In genomic region chr3:24495334-24495994, GRCh38 we compare ENCODE assay signal across 1 cellular context.
TF ChIP-seq lines count a peak whose summit lies in the region.

No MANE protein-coding gene starts in this region.

TF ChIP-seq in HepG2, 621 proteins besides CTCF, POLR2A, EP300 and RAD21 (continued from another document and continues in another):
- TF ChIP-seq HINFP (CRISPR knock-in tag; IDR thresholded peaks at IDR 0.05; ENCODE audit: low read depth) (no peak), TCF7 (IDR thresholded peaks at IDR 0.05; ENCODE audit: low read depth) (no peak), RBFOX2 (IDR thresholded peaks at IDR 0.05; ENCODE audit: low read depth, low read length) (peak; percentile 85), BRCA1 (CRISPR knock-in tag; IDR thresholded peaks at IDR 0.05) (no peak), GABPB1 (CRISPR knock-in tag; IDR thresholded peaks at IDR 0.05) (no peak; the same call in 1 of the 2 replicates), FOXK2 (IDR thresholded peaks at IDR 0.05) (no peak), ZFX (CRISPR knock-in tag; IDR thresholded peaks at IDR 0.05; ENCODE audit: low read depth) (peak; percentile 78), TCF12 (IDR thresholded peaks at IDR 0.05) (no peak), TCF12 (CRISPR knock-in tag; IDR thresholded peaks at IDR 0.05) (no peak), ZNF598 (CRISPR knock-in tag; IDR thresholded peaks at IDR 0.05; ENCODE audit: borderline replicate concordance) (no peak), ZNF34 (CRISPR knock-in tag; IDR thresholded peaks at IDR 0.05; ENCODE audit: borderline replicate concordance) (no peak), RAD51 (IDR thresholded peaks at IDR 0.05; ENCODE audit: borderline replicate concordance) (no peak), DPF2 (CRISPR knock-in tag; IDR thresholded peaks at IDR 0.05; ENCODE audit: borderline replicate concordance, low read depth) (no peak), SMARCE1 (IDR thresholded peaks at IDR 0.05; ENCODE audit: borderline replicate concordance) (no peak), MXI1 (IDR thresholded peaks at IDR 0.05; ENCODE audit: borderline replicate concordance, low read depth, low read length) (0 out of 3 replicates have a peak, but pooled peaks have one; percentile 10), ATF4 (CRISPR knock-in tag; IDR thresholded peaks at IDR 0.05) (no peak), ZKSCAN1 (IDR thresholded peaks at IDR 0.05; ENCODE audit: low read length) (no peak), LRRFIP1 (CRISPR knock-in tag; conservative IDR thresholded peaks at IDR 0.05) (no peak), ZNF446 (CRISPR knock-in tag; IDR thresholded peaks at IDR 0.05) (no peak), TEF (CRISPR knock-in tag; IDR thresholded peaks at IDR 0.05) (no peak), ATF2 (CRISPR knock-in tag; IDR thresholded peaks at IDR 0.05) (no peak), ZBTB38 (CRISPR knock-in tag; IDR thresholded peaks at IDR 0.05) (no peak), ZNF574 (CRISPR knock-in tag; IDR thresholded peaks at IDR 0.05) (no peak), GRHL1 (CRISPR knock-in tag; conservative IDR thresholded peaks at IDR 0.05) (no peak), ZNF557 (CRISPR knock-in tag; IDR thresholded peaks at IDR 0.05) (0 out of 2 replicates have a peak, but pooled peaks have one; percentile 47), TAF15 (IDR thresholded peaks at IDR 0.05; ENCODE audit: low read depth, low read length, poor library complexity, severe bottlenecking) (no peak), ZSCAN20 (CRISPR knock-in tag; IDR thresholded peaks at IDR 0.05; ENCODE audit: borderline replicate concordance) (no peak), ZNF691 (CRISPR knock-in tag; IDR thresholded peaks at IDR 0.05; ENCODE audit: borderline replicate concordance, low read depth) (no peak; the same call in 1 of the 2 replicates), ZNF766 (CRISPR knock-in tag; IDR thresholded peaks at IDR 0.05; ENCODE audit: borderline replicate concordance) (no peak), HMGXB3 (CRISPR knock-in tag; IDR thresholded peaks at IDR 0.05; ENCODE audit: borderline replicate concordance) (no peak), IRX3 (CRISPR knock-in tag; IDR thresholded peaks at IDR 0.05; ENCODE audit: borderline replicate concordance, low read depth) (no peak), RXRB (CRISPR knock-in tag; IDR thresholded peaks at IDR 0.05; ENCODE audit: borderline replicate concordance) (0 out of 2 replicates have a peak, but pooled peaks have one; percentile 26), ATRX (CRISPR knock-in tag; IDR thresholded peaks at IDR 0.05; ENCODE audit: borderline replicate concordance) (no peak), ZNF777 (CRISPR knock-in tag; IDR thresholded peaks at IDR 0.05) (no peak), AHDC1 (CRISPR knock-in tag; IDR thresholded peaks at IDR 0.05; ENCODE audit: borderline replicate concordance) (no peak), HNRNPUL1 (IDR thresholded peaks at IDR 0.05; ENCODE audit: low read depth, low read length) (no peak)
